In the genomic region with DNA sequence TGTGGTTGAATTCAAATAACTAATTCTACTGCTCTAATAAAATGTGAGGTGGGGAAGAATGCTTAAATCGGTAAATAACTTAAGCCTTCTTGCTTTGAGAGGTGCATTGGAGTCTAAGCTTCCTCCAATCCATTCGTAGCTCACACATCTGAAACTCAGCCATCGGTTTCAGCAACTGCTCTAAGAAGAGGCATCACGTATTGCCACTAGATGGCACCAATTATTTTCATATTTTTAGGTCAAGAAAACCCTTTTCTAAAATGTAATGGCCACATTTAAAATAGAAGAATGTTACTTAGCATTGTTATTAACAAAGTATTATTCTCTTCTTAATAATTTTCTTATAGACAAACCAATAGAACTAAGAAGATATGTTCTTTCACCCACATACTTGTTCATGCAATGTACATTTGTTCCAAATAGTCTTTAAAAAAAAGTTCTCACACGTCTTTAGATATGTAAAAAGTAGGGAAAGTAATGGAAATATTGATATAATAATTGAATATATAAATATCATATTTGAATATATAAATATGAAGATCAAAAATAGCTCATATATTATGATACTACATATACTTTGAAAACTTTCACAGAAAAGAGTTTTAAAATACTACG, we compare ENCODE assay signal across 8 cellular contexts.
DNase-seq lines count a peak whose midpoint lies in the region; ATAC-seq and TF ChIP-seq lines count a peak whose summit lies in the region.
"Had no signal": no experiment of that assay in that cellular context is flagged by ENCODE, and none has a peak within 500 bp of the region (broad histone marks: within the 10 kb centered on the region; RNA-seq: fewer than 3 reads in every experiment).

No MANE protein-coding gene starts in this region.

- H3K4me1 Mint-ChIP-seq in stimulated activated memory B cell treated with anti-CD40 and anti-IgM and Interleukin-4, amounts not matched to agents 10 μg/mL and 1 μg/mL and 100 μg/mL, for 72 hours: no peaks in the 10 kb centered on the region
- no peaks in the 10 kb centered on the region for H3K4me1 Mint-ChIP-seq in T-cell

- no peak overlapping the region for H3K9ac ChIP-seq in MM.1S (ENCODE audit: low read length)

- H3K9me3 Mint-ChIP-seq in stimulated activated memory B cell treated with anti-CD40 and anti-IgM and Interleukin-4, amounts not matched to agents 10 μg/mL and 1 μg/mL and 100 μg/mL, for 72 hours: no peaks in the 10 kb centered on the region
- H3K9me3 Mint-ChIP-seq in T-cell: peaks cover 0 to 4% (median 2%) of the 10 kb centered on the region in 3 donors

- H3K27me3 ChIP-seq in MM.1S (replicated peaks; ENCODE audit: insufficient read depth, low read length): no peaks in the 10 kb centered on the region
- H3K27me3 ChIP-seq in foreskin keratinocyte: no peaks in the 10 kb centered on the region

- H3K4me2 ChIP-seq in MM.1S (ENCODE audit: low read depth, low read length): no peak overlapping the region

- H3K36me3 Mint-ChIP-seq in stimulated activated memory B cell treated with anti-CD40 and anti-IgM and Interleukin-4, amounts not matched to agents 10 μg/mL and 1 μg/mL and 100 μg/mL, for 72 hours: no peaks in the 10 kb centered on the region
- no peaks in the 10 kb centered on the region for H3K36me3 Mint-ChIP-seq in T-cell

- peak; percentile 52 for DNase-seq in MM.1S
- peak; percentile 35 to 58 for DNase-seq in SHP77 (lab: John Stamatoyannopoulos, UW)
- DNase-seq in foreskin keratinocyte: peak in 1 of 2 donors; percentile 13
- DNase-seq in T-cell: no peak

- no peak overlapping the region for H3K27ac Mint-ChIP-seq in stimulated activated memory B cell treated with anti-CD40 and anti-IgM and Interleukin-4, amounts not matched to agents 10 μg/mL and 1 μg/mL and 100 μg/mL, for 72 hours
- H3K27ac Mint-ChIP-seq in T-cell: no peak overlapping the region

- POLR2A ChIA-PET in T-cell (lab: Charles Lee): interaction anchor here in 1 of 2 donors (0.7 kb wide), 1 partner anchor 10 kb away, joined by 3 read pairs; no protein-coding TSS in a partner anchor

- no peaks in the 10 kb centered on the region for H3K36me3 ChIP-seq in MM.1S (replicated peaks; ENCODE audit: insufficient read depth, low read length)

- H3K4me1 ChIP-seq in MM.1S (ENCODE audit: low read length): no peaks in the 10 kb centered on the region
- H3K4me1 ChIP-seq in foreskin keratinocyte: no peaks in the 10 kb centered on the region

- no peak overlapping the region for H2AFZ ChIP-seq in MM.1S (ENCODE audit: low read length)

- CTCF ChIA-PET in T-cell (lab: Charles Lee): no interaction called here

- H3K4me3 ChIP-seq in MM.1S (ENCODE audit: low read length): no peak overlapping the region
- H3K4me3 ChIP-seq: skin epidermis had no signal

- H3K9me3 ChIP-seq in MM.1S (replicated peaks; ENCODE audit: insufficient read depth, low read length): no peaks in the 10 kb centered on the region

- H3K27me3 Mint-ChIP-seq in stimulated activated memory B cell treated with anti-CD40 and anti-IgM and Interleukin-4, amounts not matched to agents 10 μg/mL and 1 μg/mL and 100 μg/mL, for 72 hours: no peaks in the 10 kb centered on the region
- no peaks in the 10 kb centered on the region for H3K27me3 Mint-ChIP-seq in T-cell

- ATAC-seq in GM18511 (IDR thresholded peaks at IDR 0.05; ENCODE audit: unreplicated experiment) (peak; percentile 63), foreskin keratinocyte (peak; percentile 52), T-cell (replicated peaks in 1 of 4) (no peak), GM18873 (IDR thresholded peaks at IDR 0.05; ENCODE audit: low FRiP score, unreplicated experiment) (no peak)
- ATAC-seq in stimulated activated memory B cell treated with anti-CD40 and anti-IgM and Interleukin-4, amounts not matched to agents 10 μg/mL and 1 μg/mL and 100 μg/mL, for 72 hours: no peak

- peak; percentile 63 for TF ChIP-seq CTCF in MM.1S (IDR thresholded peaks at IDR 0.05; ENCODE audit: low read length)
- peak; percentile 64 for TF ChIP-seq CTCF in foreskin keratinocyte (conservative IDR thresholded peaks at IDR 0.05)

- H3K9me2 ChIP-seq in MM.1S (replicated peaks; ENCODE audit: insufficient read depth, low read length): no peaks in the 10 kb centered on the region

- H4K20me1 ChIP-seq in MM.1S (ENCODE audit: insufficient read depth, low read length): no peaks in the 10 kb centered on the region

- H3K27ac ChIP-seq in MM.1S (ENCODE audit: low read length): no peak overlapping the region
- no peak overlapping the region for H3K27ac ChIP-seq in foreskin keratinocyte
- H3K27ac ChIP-seq: skin epidermis had no signal

- H3F3A ChIP-seq in MM.1S (ENCODE audit: insufficient read depth, low read length): no peaks in the 10 kb centered on the region

- no peaks in the 10 kb centered on the region for H3K79me2 ChIP-seq in MM.1S (ENCODE audit: low read length)

- no peak overlapping the region for H3K4me3 Mint-ChIP-seq in stimulated activated memory B cell treated with anti-CD40 and anti-IgM and Interleukin-4, amounts not matched to agents 10 μg/mL and 1 μg/mL and 100 μg/mL, for 72 hours
- H3K4me3 Mint-ChIP-seq in T-cell: no peak overlapping the region

Comparison
In these comparisons a context has a peak if more than half of its experiments do, and no peak if none do; other contexts are left out.
1. ATAC-seq: peak in GM18511 (single experiment) and foreskin keratinocyte (single experiment); none in stimulated activated memory B cell treated with anti-CD40 and anti-IgM and Interleukin-4, amounts not matched to agents 10 μg/mL and 1 μg/mL and 100 μg/mL, for 72 hours (single experiment), T-cell (0 of 4) and GM18873 (single experiment).
2. DNase-seq: peak in MM.1S (single experiment) and SHP77 (2 of 2); none in T-cell (0 of 34).